26 cellular contexts compared by ENCODE assay signal in genomic region chr6:40732878-40733277, GRCh38.
A peak's percentile ranks its signal among the peaks of the same experiment; 100 is the strongest.
DNase-seq lines count a peak whose midpoint lies in the region; ATAC-seq, FAIRE-seq and TF ChIP-seq lines count a peak whose summit lies in the region.
"Had no signal": no experiment of that assay in that cellular context is flagged by ENCODE, and none has a peak within 500 bp of the region (broad histone marks: within the 10 kb centered on the region; RNA-seq: fewer than 3 reads in every experiment).

No MANE protein-coding gene starts in this region.

- H3K4me3 Mint-ChIP-seq in astrocyte (ENCODE audit: unreplicated experiment) (no peak overlapping the region), mesothelial cell of epicardium (no peak overlapping the region)
- H3K4me3 Mint-ChIP-seq: CD4-positive, alpha-beta memory T cell; H9; HFFc6 had no signal

- no peaks in the 10 kb centered on the region for H3K4me1 ChIP-seq in astrocyte (ENCODE audit: insufficient read depth, low read length)
- H3K4me1 ChIP-seq in endothelial cell of umbilical vein (ENCODE audit: control insufficient read depth, extremely low read depth, insufficient read depth, low read length), result peaks cover 5% of the 10 kb centered on the region
- H3K4me1 ChIP-seq: Peyer's patch, SJCRH30 had no signal

- BruUV-seq in endothelial cell of umbilical vein (replicated peaks; lab: Mats Ljungman, UMichigan), result no TSS peak

- H3K4me3 ChIP-seq in astrocyte (ENCODE audit: insufficient read depth, low read depth, low read length), result no peak overlapping the region
- H3K4me3 ChIP-seq in endothelial cell of umbilical vein (replicated peaks in 1 of 3; ENCODE audit: insufficient read depth in 1 of 3, low read depth in 1 of 3, low read length in 3 of 3), result no peak overlapping the region
- H3K4me3 ChIP-seq: BLaER1, GM23248, Peyer's patch, SJCRH30 had no signal

- ATAC-seq in HG03442 (IDR thresholded peaks at IDR 0.05; ENCODE audit: unreplicated experiment) (no peak), HG03196 (IDR thresholded peaks at IDR 0.05; ENCODE audit: unreplicated experiment) (no peak)

- no peak overlapping the region for H3K27ac ChIP-seq in astrocyte (ENCODE audit: low read depth, low read length)
- no peak overlapping the region for H3K27ac ChIP-seq in endothelial cell of umbilical vein (ENCODE audit: insufficient read depth, low read depth, low read length)
- H3K27ac ChIP-seq: BLaER1, GM23248, HL-60, Peyer's patch, SJCRH30 had no signal

- H3K27ac Mint-ChIP-seq in astrocyte (ENCODE audit: unreplicated experiment) (no peak overlapping the region), mesothelial cell of epicardium (peak overlapping the region; percentile 55)
- H3K27ac Mint-ChIP-seq: H9, HFFc6 had no signal

- H3K79me2 ChIP-seq in astrocyte (ENCODE audit: insufficient read depth, low read length) (no peaks in the 10 kb centered on the region), endothelial cell of umbilical vein (ENCODE audit: control insufficient read depth, insufficient read depth, low read length) (no peaks in the 10 kb centered on the region)

- H3K9me1 ChIP-seq in endothelial cell of umbilical vein (replicated peaks; ENCODE audit: control insufficient read depth, extremely low read depth, insufficient read depth, low read length), result no peaks in the 10 kb centered on the region

- H3K4me1 Mint-ChIP-seq in astrocyte (ENCODE audit: low read depth, unreplicated experiment) (peaks cover 7% of the 10 kb centered on the region), mesothelial cell of epicardium (peaks cover 17% of the 10 kb centered on the region)
- H3K4me1 Mint-ChIP-seq: CD4-positive, alpha-beta memory T cell had no signal

- no peaks in the 10 kb centered on the region for H3K36me3 ChIP-seq in astrocyte (ENCODE audit: insufficient read depth, low read length)
- no peaks in the 10 kb centered on the region for H3K36me3 ChIP-seq in endothelial cell of umbilical vein (ENCODE audit: control insufficient read depth in 2 of 2, extremely low read depth in 1 of 2, insufficient read depth in 2 of 2, low read length in 2 of 2)
- H3K36me3 ChIP-seq: BLaER1, Peyer's patch, SJCRH30 had no signal

- POLR2A ChIA-PET in endothelial cell of umbilical vein (lab: Charles Lee), result no interaction called here

- dilution Hi-C loops in endothelial cell of umbilical vein (cut with MboI; ENCODE audit: extremely low pct_ligation_motif_present, low sequenced_read_pairs), result no loop called here

- H3K36me3 Mint-ChIP-seq in astrocyte (ENCODE audit: low read depth, unreplicated experiment) (no peaks in the 10 kb centered on the region), mesothelial cell of epicardium (no peaks in the 10 kb centered on the region)
- H3K36me3 Mint-ChIP-seq: CD4-positive, alpha-beta memory T cell had no signal

- no peaks in the 10 kb centered on the region for H3K9me3 Mint-ChIP-seq in astrocyte (ENCODE audit: unreplicated experiment)
- no peaks in the 10 kb centered on the region for H3K9me3 Mint-ChIP-seq in mesothelial cell of epicardium
- H3K9me3 Mint-ChIP-seq: H9, HFFc6 had no signal

- peak overlapping the region; percentile 9 for H3K4me2 ChIP-seq in astrocyte (ENCODE audit: low read length)
- H3K4me2 ChIP-seq in endothelial cell of umbilical vein (ENCODE audit: insufficient read depth, low read length), result peak overlapping the region; percentile 21

- no peaks in the 10 kb centered on the region for H3K9me3 ChIP-seq in astrocyte (ENCODE audit: insufficient read depth, low read depth, low read length)
- no peaks in the 10 kb centered on the region for H3K9me3 ChIP-seq in endothelial cell of umbilical vein (replicated peaks; ENCODE audit: control insufficient read depth, insufficient read depth, low read length)
- H3K9me3 ChIP-seq: BLaER1, Caco-2, Peyer's patch, SJCRH30 had no signal

- H4K20me1 ChIP-seq in astrocyte (ENCODE audit: insufficient read depth, low read length) (no peaks in the 10 kb centered on the region), endothelial cell of umbilical vein (replicated peaks; ENCODE audit: control insufficient read depth, extremely low read depth, insufficient read depth, low read length) (no peaks in the 10 kb centered on the region)
- H4K20me1 ChIP-seq: BLaER1 had no signal

- H3K27me3 Mint-ChIP-seq in astrocyte (ENCODE audit: low read depth, unreplicated experiment) (peaks cover 20% of the 10 kb centered on the region), mesothelial cell of epicardium (ENCODE audit: low read depth) (peaks cover 5% of the 10 kb centered on the region)

- intact Hi-C loops in endothelial cell of umbilical vein (cut with micrococcal nuclease), result no loop called here

- DNase-seq in astrocyte (ENCODE audit: low read depth) (no peak), endothelial cell of umbilical vein (ENCODE audit: low read depth, low spot score) (peak; percentile 71), mesothelial cell of epicardium (ENCODE audit: low spot score in 2 of 2, unreplicated experiment in 2 of 2) (no peak), RPMI8226 (no peak), hippocampal formation (lab: John Stamatoyannopoulos, UW) (no peak)
- DNase-seq: CD4-positive, alpha-beta memory T cell; DND-41; GM23248; H9; KG1; MV-4-11; NCI-H1105 treated with DMSO at 0.1 percent for 48 hours; NCI-H2029 treated with DMSO at 0.1 percent for 48 hours; NCI-H226; NCI-H510A treated with DMSO at 0.1 percent for 48 hours; NCI-H774; Peyer's patch; SJCRH30 had no signal

- H2AFZ ChIP-seq in astrocyte (ENCODE audit: low read depth, low read length), result no peak overlapping the region
- no peak overlapping the region for H2AFZ ChIP-seq in endothelial cell of umbilical vein (ENCODE audit: low read depth, low read length)
- H2AFZ ChIP-seq: GM23248 had no signal

- FAIRE-seq in astrocyte (lab: Jason Lieb, UNC) (peak; percentile 84), endothelial cell of umbilical vein (lab: Jason Lieb, UNC) (peak; percentile 67)
- FAIRE-seq: G401.6, GM12892 had no signal

- TF ChIP-seq CTCF in astrocyte (IDR thresholded peaks at IDR 0.05; ENCODE audit: insufficient read depth, low read depth, low read length) (no peak), endothelial cell of umbilical vein (IDR thresholded peaks at IDR 0.05; ENCODE audit: extremely low read depth in 1 of 2, insufficient read depth in 1 of 2, low read depth in 1 of 2, low read length in 2 of 2) (no peak), mesothelial cell of epicardium (IDR thresholded peaks at IDR 0.05; ENCODE audit: unreplicated experiment) (no peak)

- no peak for TF ChIP-seq POLR2A in endothelial cell of umbilical vein (IDR thresholded peaks at IDR 0.05; ENCODE audit: low read depth, low read length)

- H3K9ac ChIP-seq in astrocyte (ENCODE audit: low read length), result no peak overlapping the region
- H3K9ac ChIP-seq in endothelial cell of umbilical vein (replicated peaks; ENCODE audit: extremely low read depth, insufficient read depth, low read length), result no peak overlapping the region
- H3K9ac ChIP-seq: BLaER1, GM23248 had no signal

- H3K27me3 ChIP-seq in astrocyte (ENCODE audit: insufficient read depth, low read length), result peaks cover 4% of the 10 kb centered on the region
- H3K27me3 ChIP-seq in endothelial cell of umbilical vein (ENCODE audit: control insufficient read depth in 2 of 2, insufficient read depth in 2 of 2, low read length in 2 of 2), result no peaks in the 10 kb centered on the region
- H3K27me3 ChIP-seq: BLaER1, Peyer's patch, SJCRH30 had no signal

- CTCF ChIA-PET in endothelial cell of umbilical vein (lab: Charles Lee), result interaction anchor here (1.1 kb wide), 1 partner anchor 19 kb away, joined by 4 read pairs; no protein-coding TSS in a partner anchor

TF ChIP-seq in endothelial cell of umbilical vein, 7 proteins besides CTCF, POLR2A, EP300 and RAD21:
- TF ChIP-seq, protein P1, sequence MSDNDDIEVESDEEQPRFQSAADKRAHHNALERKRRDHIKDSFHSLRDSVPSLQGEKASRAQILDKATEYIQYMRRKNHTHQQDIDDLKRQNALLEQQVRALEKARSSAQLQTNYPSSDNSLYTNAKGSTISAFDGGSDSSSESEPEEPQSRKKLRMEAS (IDR thresholded peaks at IDR 0.05; ENCODE audit: insufficient read depth, insufficient read length), result no peak
- TF ChIP-seq EZH2 (IDR thresholded peaks at IDR 0.05; ENCODE audit: borderline replicate concordance, low read depth, low read length, severe bottlenecking) (no peak), JUN (IDR thresholded peaks at IDR 0.05; ENCODE audit: borderline replicate concordance, insufficient read depth, insufficient read length, low read depth) (no peak), FOS (IDR thresholded peaks at IDR 0.05; ENCODE audit: borderline replicate concordance, insufficient read depth, low read length) (no peak)
TF ChIP-seq in endothelial cell of umbilical vein: peak in this region for 0.
